8 cellular contexts compared by ENCODE assay signal in genomic region chr16:3879887-3880564, GRCh38. TPM values are rescaled to one million over a fixed set of nuclear protein-coding genes. Genes with fewer than 3 reads are reported as not detected.
DNase-seq lines count a peak whose midpoint lies in the region; TF ChIP-seq lines count a peak whose summit lies in the region.

No MANE protein-coding gene starts in this region.

- no peak overlapping the region for H3K27ac ChIP-seq in ectodermal cell (ENCODE audit: insufficient read depth, low read depth, low read length, poor library complexity, severe bottlenecking)

- peak; percentile 54 for TF ChIP-seq CTCF in GM10266 (IDR thresholded peaks at IDR 0.05; ENCODE audit: control insufficient read depth, insufficient read depth, low read depth, missing control alignments)

- H3K36me3 ChIP-seq in HAP-1 (replicated peaks) = no peaks in the 10 kb centered on the region; the same call in 1 of the 2 replicates
- H3K36me3 ChIP-seq in ectodermal cell (ENCODE audit: control insufficient read depth, insufficient read depth, low read length) = no peaks in the 10 kb centered on the region

- DNase-seq in GM10266 (ENCODE audit: extremely low spot score) (peak; percentile 86), HAP-1 (ENCODE audit: low spot score in 2 of 2) (peak; percentile 49 to 81), NCI-H1092 (lab: John Stamatoyannopoulos, UW) (peak; percentile 20), medulla oblongata (ENCODE audit: extremely low spot score) (peak; percentile 68), H4 (ENCODE audit: low spot score) (no peak)
- peak; percentile 59 to 64 for DNase-seq in activated CD4-positive, alpha-beta T cell treated with anti-CD3 and anti-CD28 coated beads, Interleukin-2, amount 50 U/mL, for 4 hours
- peak; percentile 39 for DNase-seq in stimulated activated CD8-positive, alpha-beta memory T cell treated with anti-CD3 and anti-CD28 coated beads, Interleukin-15, amount 100 ng/mL, for 1 hour (ENCODE audit: low read depth)

- in situ Hi-C loops in HAP-1 (cut with MboI; ENCODE audit: low sequenced_read_pairs) = no loop called here

- WGBS in ectodermal cell, 2 experiments = 0% methylated on average over 117 of the region's 117 CpGs

- H3K4me1 ChIP-seq in HAP-1 = peaks cover 36% of the 10 kb centered on the region
- no peaks in the 10 kb centered on the region for H3K4me1 ChIP-seq in ectodermal cell (ENCODE audit: control insufficient read depth, insufficient read depth, low read length)

- no peaks in the 10 kb centered on the region for H3K9me3 ChIP-seq in HAP-1
- H3K9me3 ChIP-seq in ectodermal cell (ENCODE audit: control insufficient read depth, low read length) = no peaks in the 10 kb centered on the region

- H3K27me3 ChIP-seq in HAP-1 (ENCODE audit: low read depth) (no peaks in the 10 kb centered on the region), ectodermal cell (ENCODE audit: control insufficient read depth, insufficient read depth, low read length, poor library complexity, severe bottlenecking) (no peaks in the 10 kb centered on the region)

- H3K4me3 ChIP-seq in HAP-1 = peak overlapping the region; percentile 60
- peak overlapping the region; percentile 75 for H3K4me3 ChIP-seq in ectodermal cell (ENCODE audit: insufficient read depth, low read depth, low read length)

RNA-seq across cellular contexts. Expression of gene CREBBP, which starts 0.5 kb away (rescaled TPM):
- polyA plus RNA-seq in ectodermal cell (2013, experiment 1 of 4) = 58.1 TPM
- polyA plus RNA-seq in ectodermal cell (2013, experiment 2 of 4) = 66.7 TPM
- 39.6 TPM for polyA plus RNA-seq in ectodermal cell (2013, experiment 3 of 4)
- polyA plus RNA-seq in ectodermal cell (2013, experiment 4 of 4) = 47.1 TPM
- 6.6 and 15.8 TPM in 2 replicates for total RNA-seq in H4 (2014; rRNA removed; shearing (Covaris generic))
